ENCODE assay signal across 12 cellular contexts in genomic region chr13:39952244-39953233, GRCh38.
DNase-seq lines count a peak whose midpoint lies in the region; ATAC-seq, FAIRE-seq and TF ChIP-seq lines count a peak whose summit lies in the region.
"Had no signal": no experiment of that assay in that cellular context is flagged by ENCODE, and none has a peak within 500 bp of the region (broad histone marks: within the 10 kb centered on the region; RNA-seq: fewer than 3 reads in every experiment).

No MANE protein-coding gene starts in this region.

- no peak overlapping the region for H3K4ac ChIP-seq in neuronal stem cell (ENCODE audit: low read length)

- no peak overlapping the region for H2AK5ac ChIP-seq in neuronal stem cell (ENCODE audit: low read depth, low read length)

- no CpG with 5 or more reads among the region's 4 CpGs for WGBS in neuronal stem cell (ENCODE audit: extremely low coverage in 2 of 2, insufficient read length in 2 of 2, insufficient replicate concordance in 1 of 2), 2 donors

- H3K36me3 Mint-ChIP-seq in activated naive CD4-positive, alpha-beta T cell treated with anti-CD3 and anti-CD28 coated beads, Interleukin-2, amount 10 ng/mL, durations not matched to agents 7 days and 5 days, result no peaks in the 10 kb centered on the region

- peak overlapping the region; percentile 19; the same call in 1 of the 2 replicates for H3K4me2 ChIP-seq in OCI-LY1 (ENCODE audit: low read length)
- H3K4me2 ChIP-seq in neuronal stem cell (ENCODE audit: insufficient read depth, low read length, poor library complexity, severe bottlenecking), result no peak overlapping the region

- TF ChIP-seq CTCF in OCI-LY1 (IDR thresholded peaks at IDR 0.05; ENCODE audit: low read length), result no peak

- no peak overlapping the region for H2BK15ac ChIP-seq in neuronal stem cell (ENCODE audit: low read length)

- H3K79me1 ChIP-seq in neuronal stem cell (ENCODE audit: low read depth, low read length), result no peaks in the 10 kb centered on the region

- no peak overlapping the region for H3K27ac Mint-ChIP-seq in activated naive CD4-positive, alpha-beta T cell treated with anti-CD3 and anti-CD28 coated beads, Interleukin-2, amount 10 ng/mL, durations not matched to agents 7 days and 5 days

- H3K14ac ChIP-seq in neuronal stem cell (ENCODE audit: low read length), result no peak overlapping the region

- peak; percentile 98 for FAIRE-seq in endometrium (lab: Jason Lieb, UNC)

- H3K9me3 Mint-ChIP-seq in activated naive CD4-positive, alpha-beta T cell treated with anti-CD3 and anti-CD28 coated beads, Interleukin-2, amount 10 ng/mL, durations not matched to agents 7 days and 5 days, result no peaks in the 10 kb centered on the region

- CTCF ChIA-PET in activated naive CD4-positive, alpha-beta T cell treated with anti-CD3 and anti-CD28 coated beads, Interleukin-2, amount 10 ng/mL, durations not matched to agents 7 days and 5 days (lab: Charles Lee), result interaction anchor here (1.0 to 2.2 kb wide), 3 partner anchors 10 to 24 kb away, joined by 3 to 7 read pairs (median 3); no protein-coding TSS in a partner anchor

- no peak for ATAC-seq in GM18868 (IDR thresholded peaks at IDR 0.05; ENCODE audit: unreplicated experiment)
- ATAC-seq: psoas muscle had no signal

- no peak overlapping the region for H3K23ac ChIP-seq in neuronal stem cell (ENCODE audit: low read depth, low read length, poor library complexity)

- H3K36me3 ChIP-seq in OCI-LY1 (ENCODE audit: insufficient read depth, low read length) (no peaks in the 10 kb centered on the region), neuronal stem cell (replicated peaks in 1 of 2; ENCODE audit: control insufficient read depth in 2 of 2, insufficient read depth in 2 of 2, low read length in 2 of 2) (no peaks in the 10 kb centered on the region)
- H3K36me3 ChIP-seq: colonic mucosa had no signal

- no peaks in the 10 kb centered on the region for H4K20me1 ChIP-seq in OCI-LY1 (ENCODE audit: insufficient read depth, low read length)

- H3K27ac ChIP-seq in OCI-LY1 (ENCODE audit: low read depth, low read length, poor library complexity, severe bottlenecking), result peak overlapping the region; percentile 80
- H3K27ac ChIP-seq in neuronal stem cell (replicated peaks; ENCODE audit: low read length), result no peak overlapping the region
- H3K27ac ChIP-seq: colonic mucosa, psoas muscle had no signal

- H3K9me3 ChIP-seq in OCI-LY1 (ENCODE audit: low read length) (no peaks in the 10 kb centered on the region), neuronal stem cell (replicated peaks in 1 of 2; ENCODE audit: control insufficient read depth in 2 of 2, insufficient read depth in 1 of 2, low read depth in 1 of 2, low read length in 2 of 2) (peaks cover 0 to 3% of the 10 kb centered on the region in 2 donors)
- H3K9me3 ChIP-seq: colonic mucosa, psoas muscle had no signal

- DNase-seq in GM04504 (ENCODE audit: low read depth), result peak; percentile 21
- DNase-seq in neuronal stem cell (ENCODE audit: low spot score), result no peak
- no peak for DNase-seq in cerebellar cortex (ENCODE audit: low spot score)
- DNase-seq in activated naive CD4-positive, alpha-beta T cell treated with anti-CD3 and anti-CD28 coated beads, Interleukin-2, amount 10 ng/mL, durations not matched to agents 7 days and 5 days, result no peak
- no peak for DNase-seq in stimulated activated CD4-positive, alpha-beta T cell treated with anti-CD3 and anti-CD28 coated beads, Interleukin-2, amount 100 ng/mL, for 24 hours
- DNase-seq: colonic mucosa, NCI-H1436, psoas muscle, SHP77 treated with DMSO at 0.1 percent for 48 hours had no signal

- no peaks in the 10 kb centered on the region for H3K9me2 ChIP-seq in OCI-LY1 (ENCODE audit: low read depth, low read length)

- H2AFZ ChIP-seq in OCI-LY1 (ENCODE audit: low read length) (no peak overlapping the region), neuronal stem cell (ENCODE audit: low read length) (peak overlapping the region; percentile 25)

- no peak overlapping the region for H3K18ac ChIP-seq in neuronal stem cell (ENCODE audit: low read length)

- H3K4me1 ChIP-seq in OCI-LY1 (ENCODE audit: insufficient read depth, low read length, severe bottlenecking), result peaks cover 48% of the 10 kb centered on the region
- H3K4me1 ChIP-seq in neuronal stem cell (ENCODE audit: control insufficient read depth in 2 of 2, insufficient read depth in 1 of 2, low read depth in 1 of 2, low read length in 2 of 2), result peaks cover 0 to 7% of the 10 kb centered on the region in 2 donors
- H3K4me1 ChIP-seq: colonic mucosa, psoas muscle had no signal

- no peak overlapping the region for H2BK120ac ChIP-seq in neuronal stem cell (ENCODE audit: low read depth, low read length)

- H3K79me2 ChIP-seq in OCI-LY1 (ENCODE audit: insufficient read depth, low read length), result no peaks in the 10 kb centered on the region

- no peaks in the 10 kb centered on the region for H3F3A ChIP-seq in OCI-LY1 (ENCODE audit: insufficient read depth, low read length)

- H3K4me3 ChIP-seq in OCI-LY1 (ENCODE audit: low read depth, low read length, poor library complexity, severe bottlenecking) (no peak overlapping the region), neuronal stem cell (ENCODE audit: low read length in 2 of 2) (no peak overlapping the region)
- H3K4me3 ChIP-seq: colonic mucosa, psoas muscle had no signal

- no peak overlapping the region for H2BK12ac ChIP-seq in neuronal stem cell (ENCODE audit: low read length)

- H4K8ac ChIP-seq in neuronal stem cell (ENCODE audit: low read depth, low read length), result no peak overlapping the region

- peaks cover 6% of the 10 kb centered on the region for H3K27me3 Mint-ChIP-seq in activated naive CD4-positive, alpha-beta T cell treated with anti-CD3 and anti-CD28 coated beads, Interleukin-2, amount 10 ng/mL, durations not matched to agents 7 days and 5 days

- no peak overlapping the region for H3K4me3 Mint-ChIP-seq in activated naive CD4-positive, alpha-beta T cell treated with anti-CD3 and anti-CD28 coated beads, Interleukin-2, amount 10 ng/mL, durations not matched to agents 7 days and 5 days

- no peak overlapping the region for H4K91ac ChIP-seq in neuronal stem cell (ENCODE audit: low read depth, low read length, poor library complexity)

- no peak overlapping the region for H2BK5ac ChIP-seq in neuronal stem cell (ENCODE audit: low read length)

- no peak overlapping the region for H3K9ac ChIP-seq in OCI-LY1 (ENCODE audit: low read length)
- H3K9ac ChIP-seq in neuronal stem cell (ENCODE audit: low read depth, low read length, poor library complexity), result no peak overlapping the region

- peaks cover 28% of the 10 kb centered on the region for H3K4me1 Mint-ChIP-seq in activated naive CD4-positive, alpha-beta T cell treated with anti-CD3 and anti-CD28 coated beads, Interleukin-2, amount 10 ng/mL, durations not matched to agents 7 days and 5 days

- H3K27me3 ChIP-seq in OCI-LY1 (ENCODE audit: insufficient read depth, low read length) (no peaks in the 10 kb centered on the region), neuronal stem cell (ENCODE audit: control insufficient read depth in 3 of 3, insufficient read depth in 3 of 3, low read depth in 1 of 3, low read length in 3 of 3) (no peaks in the 10 kb centered on the region)
- H3K27me3 ChIP-seq: colonic mucosa had no signal
